ENCODE assay signal across 12 cellular contexts in the genomic region with DNA sequence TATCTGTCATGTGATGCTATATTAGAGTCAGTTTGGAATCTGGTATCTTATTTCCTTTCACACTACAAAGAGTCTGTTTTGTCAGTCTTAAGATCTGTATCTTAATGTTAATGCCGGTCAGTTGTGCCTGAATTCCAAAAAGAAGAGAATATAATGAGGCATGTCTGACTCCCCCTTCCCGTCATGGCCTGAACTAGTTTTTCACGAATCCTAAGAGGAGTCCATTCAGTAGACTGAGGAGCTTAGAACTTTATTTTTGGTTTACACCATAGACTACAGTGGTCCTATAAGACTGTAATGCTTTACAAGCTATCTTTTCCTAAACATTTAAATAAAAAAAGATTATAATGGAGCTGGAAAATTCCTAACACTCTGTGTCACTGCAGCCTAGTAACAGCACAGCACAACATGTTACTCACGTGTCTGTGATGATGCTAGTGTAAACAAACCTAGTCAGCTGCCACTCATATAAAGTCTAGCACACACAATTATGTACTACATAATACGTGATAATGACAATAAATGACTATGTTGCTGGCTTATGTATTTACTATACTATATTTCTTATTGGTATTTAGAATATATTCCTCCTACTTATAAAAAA. TPM values are rescaled to one million over a fixed set of nuclear protein-coding genes. Genes with fewer than 3 reads are reported as not detected.
DNase-seq lines count a peak whose midpoint lies in the region; FAIRE-seq and TF ChIP-seq lines count a peak whose summit lies in the region.
"Had no signal": no experiment of that assay in that cellular context is flagged by ENCODE, and none has a peak within 500 bp of the region (broad histone marks: within the 10 kb centered on the region; RNA-seq: fewer than 3 reads in every experiment).

No MANE protein-coding gene starts in this region.

- peaks cover 10% of the 10 kb centered on the region for H3K36me3 ChIP-seq in adipocyte (ENCODE audit: control insufficient read depth, insufficient read depth, low read length, severe bottlenecking)
- H3K36me3 ChIP-seq: WERI-Rb-1 had no signal

- no peaks in the 10 kb centered on the region for H3K27me3 Mint-ChIP-seq in glutamatergic neuron (ENCODE audit: unreplicated experiment)

- H3K36me3 Mint-ChIP-seq in glutamatergic neuron (ENCODE audit: unreplicated experiment): no peaks in the 10 kb centered on the region

- H3K4me1 Mint-ChIP-seq in glutamatergic neuron (ENCODE audit: low read depth, unreplicated experiment): peaks cover 15% of the 10 kb centered on the region
- H3K4me1 Mint-ChIP-seq: nephron had no signal

- DNase-seq in AG20443 (ENCODE audit: low spot score): peak; percentile 53
- DNase-seq in LNCaP clone FGC (ENCODE audit: low read depth): peak; percentile 70
- peak; percentile 63 for DNase-seq in adipocyte (ENCODE audit: low read depth)
- no peak for DNase-seq in NCI-H524 (lab: John Stamatoyannopoulos, UW)
- DNase-seq in AML-193 (lab: John Stamatoyannopoulos, UW): no peak
- DNase-seq in NCI-H2196 (lab: John Stamatoyannopoulos, UW; ENCODE audit: unreplicated experiment): no peak
- no peak for DNase-seq in glutamatergic neuron
- DNase-seq: activated naive CD4-positive, alpha-beta T cell treated with anti-CD3 and anti-CD28 coated beads for 36 hours; WERI-Rb-1 had no signal

- TF ChIP-seq CTCF in LNCaP clone FGC (IDR thresholded peaks at IDR 0.05; ENCODE audit: control insufficient read depth, extremely low read depth, insufficient read depth) (no peak), glutamatergic neuron (IDR thresholded peaks at IDR 0.05; ENCODE audit: partially characterized antibody, unreplicated experiment) (no peak)

- H3K9me3 Mint-ChIP-seq in glutamatergic neuron (ENCODE audit: unreplicated experiment): no peaks in the 10 kb centered on the region
- H3K9me3 Mint-ChIP-seq: activated naive CD4-positive, alpha-beta T cell treated with anti-CD3 and anti-CD28 coated beads for 36 hours; nephron had no signal

- H3K4me1 ChIP-seq in adipocyte (ENCODE audit: control insufficient read depth, insufficient read depth, low read length): peaks cover 3% of the 10 kb centered on the region

- H3K4me3 Mint-ChIP-seq in glutamatergic neuron (ENCODE audit: unreplicated experiment): no peak overlapping the region
- H3K4me3 Mint-ChIP-seq: activated naive CD4-positive, alpha-beta T cell treated with anti-CD3 and anti-CD28 coated beads for 36 hours; nephron had no signal

- H3K27ac Mint-ChIP-seq in glutamatergic neuron (ENCODE audit: unreplicated experiment): no peak overlapping the region
- H3K27ac Mint-ChIP-seq: activated naive CD4-positive, alpha-beta T cell treated with anti-CD3 and anti-CD28 coated beads for 36 hours had no signal

- H3K4me3 ChIP-seq in LNCaP clone FGC (ENCODE audit: low read depth, low read length) (no peak overlapping the region), adipocyte (ENCODE audit: low read length) (no peak overlapping the region)

- no peak overlapping the region for H3K9ac ChIP-seq in adipocyte (ENCODE audit: low read length)

- no peaks in the 10 kb centered on the region for H3K27me3 ChIP-seq in adipocyte (replicated peaks; ENCODE audit: control insufficient read depth, insufficient read depth, low read length)

- peak; percentile 89 for FAIRE-seq in islet of Langerhans (lab: Jason Lieb, UNC)
- FAIRE-seq: GM18507 had no signal

- no peaks in the 10 kb centered on the region for H3K9me3 ChIP-seq in adipocyte (ENCODE audit: control insufficient read depth, low read length)

RNA-seq across cellular contexts. Expression of a gene that starts 50.6 kb away (rescaled TPM):
- 108 TPM for total RNA-seq in glutamatergic neuron (ENCODE audit: unreplicated experiment)

Comparison
In these comparisons a context has a peak if more than half of its experiments do, and no peak if none do; other contexts are left out.
1. DNase-seq: peak in AG20443 (single experiment), LNCaP clone FGC (single experiment) and adipocyte (single experiment); none in NCI-H524 (0 of 2), AML-193 (0 of 2), NCI-H2196 (single experiment) and glutamatergic neuron (single experiment).